8 cellular contexts compared by ENCODE assay signal in the genomic region with DNA sequence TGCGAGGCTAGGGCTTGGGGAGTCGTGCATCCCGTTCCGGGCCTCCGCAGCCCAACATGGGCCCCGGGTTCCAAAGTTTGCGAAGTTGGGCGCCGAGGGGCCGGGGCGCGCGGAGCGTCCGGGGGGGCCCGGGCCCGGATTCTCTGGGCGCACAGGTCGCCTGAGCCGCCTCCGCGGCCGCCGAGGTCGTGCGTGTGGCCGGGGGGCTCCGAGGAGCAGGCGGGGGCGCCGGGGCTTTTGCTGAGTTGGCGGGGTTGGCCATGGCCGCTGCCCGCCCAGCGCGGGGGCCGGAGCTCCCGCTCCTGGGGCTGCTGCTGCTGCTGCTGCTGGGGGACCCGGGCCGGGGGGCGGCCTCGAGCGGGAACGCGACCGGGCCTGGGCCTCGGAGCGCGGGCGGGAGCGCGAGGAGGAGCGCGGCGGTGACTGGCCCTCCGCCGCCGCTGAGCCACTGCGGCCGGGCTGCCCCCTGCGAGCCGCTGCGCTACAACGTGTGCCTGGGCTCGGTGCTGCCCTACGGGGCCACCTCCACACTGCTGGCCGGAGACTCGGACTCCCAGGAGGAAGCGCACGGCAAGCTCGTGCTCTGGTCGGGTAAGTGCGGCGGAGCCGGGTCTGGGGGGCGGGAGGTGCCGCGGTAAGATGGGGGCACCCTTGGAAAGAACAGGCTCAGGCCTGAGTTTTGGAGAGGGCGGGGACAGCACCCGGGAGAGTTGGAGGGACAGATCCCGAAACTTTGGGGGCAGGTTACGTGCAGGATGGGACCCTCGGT. TPM values are rescaled to one million over a fixed set of nuclear protein-coding genes. Genes with fewer than 3 reads are reported as not detected.
DNase-seq lines count a peak whose midpoint lies in the region; ATAC-seq and TF ChIP-seq lines count a peak whose summit lies in the region.

No MANE protein-coding gene starts in this region.

- peaks cover 9% of the 10 kb centered on the region for H4K20me1 ChIP-seq in Loucy (ENCODE audit: insufficient read depth, low read length, poor library complexity, severe bottlenecking)

- H3K27me3 ChIP-seq in Loucy (ENCODE audit: insufficient read depth, low read length, poor library complexity, severe bottlenecking) = no peaks in the 10 kb centered on the region

- no peaks in the 10 kb centered on the region; the same call in 1 of the 2 replicates for H3F3A ChIP-seq in Loucy (ENCODE audit: low read depth)

- H3K9me3 Mint-ChIP-seq in endothelial cell (ENCODE audit: unreplicated experiment) (no peaks in the 10 kb centered on the region), naive B cell (no peaks in the 10 kb centered on the region)

- H3K4me1 Mint-ChIP-seq in endothelial cell (ENCODE audit: unreplicated experiment) = peaks cover 17% of the 10 kb centered on the region
- H3K4me1 Mint-ChIP-seq in naive B cell = peaks cover 20 to 28% (median 20%) of the 10 kb centered on the region in 3 donors

- peak overlapping the region; percentile 98 for H3K4me2 ChIP-seq in Loucy (ENCODE audit: low read depth, low read length, poor library complexity, severe bottlenecking)

- H3K9ac ChIP-seq in Loucy (ENCODE audit: low read depth, low read length, poor library complexity, severe bottlenecking) = peak overlapping the region; percentile 83

- H3K4me1 ChIP-seq in Loucy (ENCODE audit: insufficient read depth, low read length, poor library complexity, severe bottlenecking) = peaks cover 37% of the 10 kb centered on the region

- H3K36me3 Mint-ChIP-seq in endothelial cell (ENCODE audit: low read depth, unreplicated experiment) (no peaks in the 10 kb centered on the region), naive B cell (no peaks in the 10 kb centered on the region)

- TF ChIP-seq CTCF in Loucy (conservative IDR thresholded peaks at IDR 0.05; ENCODE audit: low read length) (no peak), endothelial cell (IDR thresholded peaks at IDR 0.05; ENCODE audit: unreplicated experiment) (no peak)

- DNase-seq in endothelial cell (ENCODE audit: low spot score) (peak; percentile 44), naive B cell (no peak), NK-92 (lab: John Stamatoyannopoulos, UW; ENCODE audit: unreplicated experiment) (no peak), KG1 (lab: John Stamatoyannopoulos, UW) (no peak), NCI-H446 treated with DMSO at 0.1 percent for 48 hours (lab: John Stamatoyannopoulos, UW) (no peak)
- no peak for DNase-seq in activated CD8-positive, alpha-beta memory T cell treated with anti-CD3 and anti-CD28 coated beads, Interleukin-2, amount 50 U/mL, for 4 hours

- H3K79me2 ChIP-seq in Loucy (ENCODE audit: insufficient read depth, low read length) = peaks cover 26% of the 10 kb centered on the region; the same call in 1 of the 2 replicates

- no peaks in the 10 kb centered on the region for H3K9me3 ChIP-seq in Loucy (ENCODE audit: insufficient read depth, low read depth, low read length)

- peak; percentile 32 to 43 for ATAC-seq in naive B cell (ENCODE audit: low read depth in 2 of 2)

- H3K36me3 ChIP-seq in Loucy (ENCODE audit: insufficient read depth, low read length) = no peaks in the 10 kb centered on the region

- H3K27me3 Mint-ChIP-seq in endothelial cell (ENCODE audit: unreplicated experiment) (peaks cover 4% of the 10 kb centered on the region), naive B cell (peaks cover 21 to 35% (median 34%) of the 10 kb centered on the region in 3 donors)

- H2AFZ ChIP-seq in Loucy (ENCODE audit: low read length) = peak overlapping the region; percentile 96

- H3K4me3 ChIP-seq in GM08714 (ENCODE audit: low read length) (peak overlapping the region; percentile 66), Loucy (ENCODE audit: low read length, poor library complexity, severe bottlenecking) (peak overlapping the region; percentile 89)

- H3K4me3 Mint-ChIP-seq in endothelial cell (ENCODE audit: unreplicated experiment) = peak overlapping the region; percentile 94
- peak overlapping the region; percentile 71 to 94 (median 86) for H3K4me3 Mint-ChIP-seq in naive B cell

- H3K9me2 ChIP-seq in Loucy (replicated peaks; ENCODE audit: low read depth, low read length) = no peaks in the 10 kb centered on the region

- H3K27ac Mint-ChIP-seq in endothelial cell (ENCODE audit: unreplicated experiment) (no peak overlapping the region), naive B cell (peak overlapping the region in 3 of 6 donors; percentile 73 to 86 (median 75))

RNA-seq across cellular contexts. Expression of gene SMO, which starts 0.6 kb away (rescaled TPM):
- total RNA-seq in endothelial cell (ENCODE audit: unreplicated experiment) = 17.4 TPM
- under 1 TPM in 1 of 6 donors, not detected in 5; 0.14 TPM for polyA plus RNA-seq in naive B cell (ENCODE audit: low read depth in 6 of 6)

RNA-seq across cellular contexts. Expression of gene AHCYL2, which starts 35.8 kb away (rescaled TPM):
- 19.9 TPM for total RNA-seq in endothelial cell (ENCODE audit: unreplicated experiment)
- polyA plus RNA-seq in naive B cell (ENCODE audit: low read depth in 6 of 6) = 1 to 10 TPM; 3.6 to 9.9 (median 5.3) TPM

RNA-seq across cellular contexts. Expression of gene TSPAN33, which starts 44.6 kb away (rescaled TPM):
- total RNA-seq in endothelial cell (ENCODE audit: unreplicated experiment) = 1.8 TPM
- 100 to 1,000 TPM in 5 of 6 donors, 10 to 100 TPM in 1; 92.8 to 171 (median 136) TPM for polyA plus RNA-seq in naive B cell (ENCODE audit: low read depth in 6 of 6)
